In genomic region chr2:100135415-100135814, GRCh38 we compare ENCODE assay signal across 20 cellular contexts.
"Had no signal": no experiment of that assay in that cellular context is flagged by ENCODE, and none has a peak within 500 bp of the region (broad histone marks: within the 10 kb centered on the region; RNA-seq: fewer than 3 reads in every experiment).

No MANE protein-coding gene starts in this region.

- H3K4me3 Mint-ChIP-seq: naive thymus-derived CD4-positive, alpha-beta T cell; nephron progenitor cell; stimulated activated effector memory CD8-positive, alpha-beta T cell treated with anti-CD3 and anti-CD28 coated beads, Interleukin-12 subunit alpha, Interleukin-12 subunit beta, amount 100 ng/mL, for 72 hours; stimulated activated naive CD8-positive, alpha-beta T cell treated with anti-CD3 and anti-CD28 coated beads, Interleukin-15, amount 100 ng/mL, for 72 hours had no signal

- DNase-seq: dorsolateral prefrontal cortex; effector CD8-positive, alpha-beta T cell; left cardiac atrium; left ventricle myocardium superior; mesendoderm; nephron progenitor cell; psoas muscle; retina; right lobe of liver; stimulated activated CD4-positive, alpha-beta T cell treated with anti-CD3 and anti-CD28 coated beads, Interleukin-4, amount 100 ng/mL, for 1 hour; stimulated activated CD8-positive, alpha-beta memory T cell treated with anti-CD3 and anti-CD28 coated beads, Interleukin-4, amount 100 ng/mL, for 48 hours; testis; upper lobe of right lung had no signal

- H3K27me3 Mint-ChIP-seq: stimulated activated naive CD8-positive, alpha-beta T cell treated with anti-CD3 and anti-CD28 coated beads, Interleukin-15, amount 100 ng/mL, for 72 hours had no signal

- H3K27ac ChIP-seq: coronary artery, dorsolateral prefrontal cortex, psoas muscle, right lobe of liver, testis, tibial nerve, upper lobe of right lung, vagina had no signal

- H3K9me3 ChIP-seq: psoas muscle, right lobe of liver, testis, tibial nerve, upper lobe of right lung, vagina had no signal

- H3K36me3 Mint-ChIP-seq: stimulated activated effector memory CD8-positive, alpha-beta T cell treated with anti-CD3 and anti-CD28 coated beads, Interleukin-12 subunit alpha, Interleukin-12 subunit beta, amount 100 ng/mL, for 72 hours had no signal

- H3K27ac Mint-ChIP-seq: naive thymus-derived CD4-positive, alpha-beta T cell; nephron progenitor cell; stimulated activated effector memory CD8-positive, alpha-beta T cell treated with anti-CD3 and anti-CD28 coated beads, Interleukin-12 subunit alpha, Interleukin-12 subunit beta, amount 100 ng/mL, for 72 hours; stimulated activated naive CD8-positive, alpha-beta T cell treated with anti-CD3 and anti-CD28 coated beads, Interleukin-15, amount 100 ng/mL, for 72 hours had no signal

- H3K4me1 ChIP-seq: psoas muscle, right lobe of liver, testis, tibial nerve, upper lobe of right lung, vagina had no signal

- H3K9me3 Mint-ChIP-seq: naive thymus-derived CD4-positive, alpha-beta T cell; nephron progenitor cell; stimulated activated effector memory CD8-positive, alpha-beta T cell treated with anti-CD3 and anti-CD28 coated beads, Interleukin-12 subunit alpha, Interleukin-12 subunit beta, amount 100 ng/mL, for 72 hours; stimulated activated naive CD8-positive, alpha-beta T cell treated with anti-CD3 and anti-CD28 coated beads, Interleukin-15, amount 100 ng/mL, for 72 hours had no signal

- H3K36me3 ChIP-seq: right lobe of liver, tibial nerve, upper lobe of right lung, vagina had no signal

- H3K27me3 ChIP-seq: dorsolateral prefrontal cortex, right lobe of liver, testis, tibial nerve, upper lobe of right lung, vagina had no signal

- H3K4me3 ChIP-seq: coronary artery, dorsolateral prefrontal cortex, lung, psoas muscle, right lobe of liver, testis, tibial nerve, upper lobe of right lung, vagina had no signal

- ATAC-seq: left cardiac atrium; left ventricle myocardium superior; naive thymus-derived CD4-positive, alpha-beta T cell; psoas muscle; right lobe of liver; stimulated activated effector memory CD8-positive, alpha-beta T cell treated with anti-CD3 and anti-CD28 coated beads, Interleukin-12 subunit alpha, Interleukin-12 subunit beta, amount 100 ng/mL, for 72 hours; upper lobe of right lung had no signal
